Comparison of ENCODE assay signal across 23 cellular contexts in the genomic region with DNA sequence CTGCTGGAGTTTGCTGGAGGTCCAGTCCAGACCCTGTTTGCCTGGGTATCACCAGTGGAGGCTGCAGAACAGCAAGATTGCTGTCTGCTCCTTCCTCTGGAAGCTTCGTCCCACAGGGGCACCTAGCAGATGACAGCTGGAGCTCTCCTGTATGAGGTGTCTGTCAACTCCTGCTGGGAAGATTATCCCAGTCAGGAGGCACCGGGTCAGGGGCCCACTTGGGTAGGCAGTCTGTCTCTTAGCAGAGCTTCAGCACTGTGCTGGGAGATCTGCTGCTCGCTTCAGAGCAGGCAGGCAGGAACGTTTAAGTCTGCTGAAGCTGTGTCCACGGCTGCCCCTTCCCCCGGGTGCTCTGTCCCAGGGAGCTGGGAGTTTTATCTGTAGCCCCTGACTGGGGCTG.
"Had no signal": no experiment of that assay in that cellular context is flagged by ENCODE, and none has a peak within 500 bp of the region (broad histone marks: within the 10 kb centered on the region; RNA-seq: fewer than 3 reads in every experiment).

No MANE protein-coding gene starts in this region.

- H3K9me3 ChIP-seq: colonic mucosa, esophagus squamous epithelium, gastrocnemius medialis, lower lobe of right lung, mucosa of descending colon had no signal

- H3K27ac ChIP-seq: colonic mucosa, epithelial cell of prostate, esophagus squamous epithelium, gastrocnemius medialis, heart right ventricle, left lung, lower lobe of right lung had no signal

- H3K4me3 ChIP-seq: colonic mucosa, esophagus squamous epithelium, gastrocnemius medialis, heart right ventricle, left lung, lower lobe of right lung, mucosa of descending colon had no signal

- H3K27me3 ChIP-seq: colonic mucosa, esophagus squamous epithelium, gastrocnemius medialis, left lung had no signal

- DNase-seq: colonic mucosa; cortex of kidney; effector CD8-positive, alpha-beta T cell; effector memory CD8-positive, alpha-beta T cell; endodermal cell; erythroblast; esophagus squamous epithelium; foreskin fibroblast; foreskin melanocyte; gastrocnemius medialis; glutamatergic neuron; head of caudate nucleus; heart right ventricle; hippocampal formation; left cardiac atrium; left ventricle myocardium superior; lower lobe of right lung; mesenchymal stem cell; mucosa of descending colon; naive B cell had no signal

- ATAC-seq: effector memory CD8-positive, alpha-beta T cell; esophagus mucosa; gastrocnemius medialis; heart right ventricle; left cardiac atrium; left lung; left ventricle myocardium superior; lower lobe of right lung; mucosa of descending colon had no signal

- H3K36me3 ChIP-seq: colonic mucosa, esophagus squamous epithelium, gastrocnemius medialis, heart right ventricle, left lung, lower lobe of right lung had no signal

- H3K4me1 ChIP-seq: colonic mucosa, esophagus squamous epithelium, gastrocnemius medialis, heart right ventricle, left lung, lower lobe of right lung had no signal
